23 cellular contexts compared by ENCODE assay signal in genomic region chr6:72913797-72914196, GRCh38.
A peak's percentile ranks its signal among the peaks of the same experiment; 100 is the strongest.
DNase-seq lines count a peak whose midpoint lies in the region; ATAC-seq and TF ChIP-seq lines count a peak whose summit lies in the region.
"Had no signal": no experiment of that assay in that cellular context is flagged by ENCODE, and none has a peak within 500 bp of the region (broad histone marks: within the 10 kb centered on the region; RNA-seq: fewer than 3 reads in every experiment).

No MANE protein-coding gene starts in this region.

- H3K4me3 ChIP-seq in RWPE2 (ENCODE audit: severe bottlenecking), result no peak overlapping the region
- H3K4me3 ChIP-seq in neutrophil (ENCODE audit: low read depth in 1 of 2, low read length in 1 of 2), result no peak overlapping the region
- H3K4me3 ChIP-seq: BLaER1 treated with 17β-estradiol and CSF1 and Interleukin-3, amounts not matched to agents 10 nM and 100 nM had no signal

- no peak overlapping the region for H3K4me3 Mint-ChIP-seq in CD14-positive monocyte
- H3K4me3 Mint-ChIP-seq: CD8-positive, alpha-beta T cell; HFFc6 had no signal

- no peaks in the 10 kb centered on the region for H3K4me1 ChIP-seq in RWPE2 (ENCODE audit: insufficient read depth, poor library complexity, severe bottlenecking)
- H3K4me1 ChIP-seq in neutrophil (ENCODE audit: control insufficient read depth in 1 of 2, insufficient read depth in 1 of 2, low read depth in 1 of 2, low read length in 1 of 2), result peaks cover 29 to 56% of the 10 kb centered on the region in 2 experiments

- intact Hi-C loops in CD14-positive monocyte (cut with micrococcal nuclease) (no loop called here), posterior cingulate gyrus (cut with DNase I) (no loop called here)

- DNase-seq in KBM-7 (peak; percentile 51), RWPE2 (ENCODE audit: low spot score) (no peak), epithelial cell of prostate (ENCODE audit: low read depth, low spot score) (no peak), CD14-positive monocyte (ENCODE audit: low spot score) (no peak), posterior cingulate gyrus (no peak)
- DNase-seq: Calu3; CD8-positive, alpha-beta T cell; DMS153; EL; H7; HFFc6; NCI-H1105; NCI-H2029 treated with DMSO at 0.1 percent for 48 hours; NCI-H345; NCI-H524; NCI-H774; NK-92 treated with Interleukin-12 subunit alpha and Interleukin-12 subunit beta, amount 100 ng/mL, for 24 hours had no signal

- H3K27me3 Mint-ChIP-seq in CD14-positive monocyte (ENCODE audit: low read depth in 3 of 3), result no peaks in the 10 kb centered on the region

- H3K27me3 ChIP-seq in RWPE2 (ENCODE audit: insufficient read depth, poor library complexity, severe bottlenecking) (no peaks in the 10 kb centered on the region), neutrophil (no peaks in the 10 kb centered on the region)
- H3K27me3 ChIP-seq: BLaER1 treated with 17β-estradiol and CSF1 and Interleukin-3, amounts not matched to agents 10 nM and 100 nM had no signal

- no peaks in the 10 kb centered on the region for H3K9me3 ChIP-seq in RWPE2 (ENCODE audit: severe bottlenecking)
- no peaks in the 10 kb centered on the region for H3K9me3 ChIP-seq in neutrophil
- H3K9me3 ChIP-seq: BLaER1 treated with 17β-estradiol and CSF1 and Interleukin-3, amounts not matched to agents 10 nM and 100 nM had no signal

- H3K27ac ChIP-seq in RWPE2 (ENCODE audit: poor library complexity, severe bottlenecking) (no peak overlapping the region), epithelial cell of prostate (peak overlapping the region; percentile 33), neutrophil (peak overlapping the region; percentile 60)
- H3K27ac ChIP-seq: BLaER1 treated with 17β-estradiol and CSF1 and Interleukin-3, amounts not matched to agents 10 nM and 100 nM; KMS-11 had no signal

- peak overlapping the region in 1 of 7 donors; percentile 43 for H3K27ac Mint-ChIP-seq in CD14-positive monocyte
- H3K27ac Mint-ChIP-seq: CD8-positive, alpha-beta T cell; HFFc6 had no signal

- in situ Hi-C loops in KBM-7 (cut with MboI; ENCODE audit: low pct_unique_long_range_greater_than_20kb, low sequenced_read_pairs), result no loop called here

- H3K36me3 Mint-ChIP-seq in CD14-positive monocyte, result no peaks in the 10 kb centered on the region
- H3K36me3 Mint-ChIP-seq: CD8-positive, alpha-beta T cell had no signal

- no peak for TF ChIP-seq CTCF in RWPE2 (IDR thresholded peaks at IDR 0.05; ENCODE audit: poor library complexity, severe bottlenecking)
- TF ChIP-seq CTCF in neutrophil (IDR thresholded peaks at IDR 0.05), result no peak
- no peak for TF ChIP-seq CTCF in CD14-positive monocyte (IDR thresholded peaks at IDR 0.05)

- H3K4me1 Mint-ChIP-seq in CD14-positive monocyte, result peaks cover 62% of the 10 kb centered on the region

- ATAC-seq in RWPE2 (ENCODE audit: low read depth) (peak; percentile 54; the same call in 1 of the 3 replicates), GM18868 (IDR thresholded peaks at IDR 0.05; ENCODE audit: unreplicated experiment) (no peak)
- no peak for ATAC-seq in activated CD4-positive, CD25-positive, alpha-beta regulatory T cell treated with anti-CD3 and anti-CD28 coated beads, Interleukin-2, amount 50 U/mL, for 24 hours
- ATAC-seq: CD8-positive, alpha-beta T cell; Right ventricle myocardium inferior had no signal

- no peaks in the 10 kb centered on the region for H3K36me3 ChIP-seq in RWPE2 (ENCODE audit: low read depth)
- H3K36me3 ChIP-seq in neutrophil, result no peaks in the 10 kb centered on the region
- H3K36me3 ChIP-seq: BLaER1 treated with 17β-estradiol and CSF1 and Interleukin-3, amounts not matched to agents 10 nM and 100 nM had no signal

- peaks cover 0 to under 1% (median 0%) of the 10 kb centered on the region in 7 donors for H3K9me3 Mint-ChIP-seq in CD14-positive monocyte
- H3K9me3 Mint-ChIP-seq: CD8-positive, alpha-beta T cell; HFFc6 had no signal
